Comparison of ENCODE assay signal across 8 cellular contexts in the genomic region with DNA sequence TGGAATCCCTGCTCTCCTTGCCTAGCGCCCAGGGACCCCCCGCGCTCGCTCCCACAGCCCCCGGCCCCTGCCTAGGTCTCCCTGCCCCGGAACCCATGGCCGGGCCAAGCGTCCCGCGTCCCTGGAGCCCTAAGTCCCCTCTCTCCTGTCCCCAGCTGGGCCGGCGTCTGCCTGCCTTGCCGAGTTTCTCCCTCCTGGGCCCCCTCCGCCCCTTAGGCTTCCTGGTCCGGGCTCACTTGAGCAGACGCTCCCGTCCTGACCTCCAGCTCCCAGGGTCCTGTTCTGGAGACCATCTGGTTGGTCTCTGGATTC. TPM values are rescaled to one million over a fixed set of nuclear protein-coding genes. Genes with fewer than 3 reads are reported as not detected.
A peak's percentile ranks its signal among the peaks of the same experiment; 100 is the strongest.
DNase-seq lines count a peak whose midpoint lies in the region; ATAC-seq and TF ChIP-seq lines count a peak whose summit lies in the region.

No MANE protein-coding gene starts in this region.

- no peaks in the 10 kb centered on the region for H3K9me3 Mint-ChIP-seq in stimulated activated naive CD8-positive, alpha-beta T cell treated with anti-CD3 and anti-CD28 coated beads, Interleukin-15, Interleukin-2, amounts not matched to agents 100 ng/mL and 50 ng/mL, for 24 hours
- H3K9me3 Mint-ChIP-seq in WTC11, result no peaks in the 10 kb centered on the region
- no peaks in the 10 kb centered on the region for H3K9me3 Mint-ChIP-seq in stimulated activated naive CD8-positive, alpha-beta T cell treated with anti-CD3 and anti-CD28 coated beads, Interleukin-15, amount 100 ng/mL, for 72 hours

- peak overlapping the region; percentile 96 for H3K4me3 Mint-ChIP-seq in stimulated activated naive CD8-positive, alpha-beta T cell treated with anti-CD3 and anti-CD28 coated beads, Interleukin-15, Interleukin-2, amounts not matched to agents 100 ng/mL and 50 ng/mL, for 24 hours
- peak overlapping the region; percentile 89 for H3K4me3 Mint-ChIP-seq in WTC11
- peak overlapping the region; percentile 96 to 97 for H3K4me3 Mint-ChIP-seq in stimulated activated naive CD8-positive, alpha-beta T cell treated with anti-CD3 and anti-CD28 coated beads, Interleukin-15, amount 100 ng/mL, for 72 hours

- peaks cover 22% of the 10 kb centered on the region for H3K36me3 Mint-ChIP-seq in stimulated activated naive CD8-positive, alpha-beta T cell treated with anti-CD3 and anti-CD28 coated beads, Interleukin-15, Interleukin-2, amounts not matched to agents 100 ng/mL and 50 ng/mL, for 24 hours (ENCODE audit: low read depth)
- H3K36me3 Mint-ChIP-seq in WTC11, result 0 out of 2 replicates have a peak, but pooled peaks cover 2% of the 10 kb centered on the region

- H3K9me3 ChIP-seq in iPS-15b (ENCODE audit: control insufficient read depth, insufficient read depth, low read length), result no peaks in the 10 kb centered on the region

- H3K4me1 Mint-ChIP-seq in stimulated activated naive CD8-positive, alpha-beta T cell treated with anti-CD3 and anti-CD28 coated beads, Interleukin-15, Interleukin-2, amounts not matched to agents 100 ng/mL and 50 ng/mL, for 24 hours (ENCODE audit: low read depth), result peaks cover 67% of the 10 kb centered on the region
- H3K4me1 Mint-ChIP-seq in WTC11, result peaks cover 20% of the 10 kb centered on the region
- peaks cover 73% of the 10 kb centered on the region for H3K4me1 Mint-ChIP-seq in stimulated activated naive CD8-positive, alpha-beta T cell treated with anti-CD3 and anti-CD28 coated beads, Interleukin-15, amount 100 ng/mL, for 72 hours

- no peaks in the 10 kb centered on the region for H3K27me3 Mint-ChIP-seq in stimulated activated naive CD8-positive, alpha-beta T cell treated with anti-CD3 and anti-CD28 coated beads, Interleukin-15, Interleukin-2, amounts not matched to agents 100 ng/mL and 50 ng/mL, for 24 hours
- no peaks in the 10 kb centered on the region for H3K27me3 Mint-ChIP-seq in WTC11 (ENCODE audit: low read depth)
- H3K27me3 Mint-ChIP-seq in stimulated activated naive CD8-positive, alpha-beta T cell treated with anti-CD3 and anti-CD28 coated beads, Interleukin-15, amount 100 ng/mL, for 72 hours, result no peaks in the 10 kb centered on the region

- H3K27me3 ChIP-seq in iPS-15b (ENCODE audit: control insufficient read depth, insufficient read depth, low read length), result no peaks in the 10 kb centered on the region

- TF ChIP-seq CTCF in WTC11 (IDR thresholded peaks at IDR 0.05), result no peak

- no peak for ATAC-seq in stimulated activated naive CD8-positive, alpha-beta T cell treated with anti-CD3 and anti-CD28 coated beads, Interleukin-15, Interleukin-2, amounts not matched to agents 100 U/mL and 50 U/mL, for 24 hours
- ATAC-seq in WTC11, result no peak
- no peak for ATAC-seq in stimulated activated naive CD8-positive, alpha-beta T cell treated with anti-CD3 and anti-CD28 coated beads, Interleukin-15, amount 100 ng/mL, for 72 hours
- no peak for ATAC-seq in GM18502 (IDR thresholded peaks at IDR 0.05; ENCODE audit: poor library complexity, unreplicated experiment)
- no peak for ATAC-seq in GM18858 (IDR thresholded peaks at IDR 0.05; ENCODE audit: unreplicated experiment)

- H3K9ac ChIP-seq in iPS-15b (ENCODE audit: low read depth, low read length), result peak overlapping the region; percentile 85

- CTCF ChIA-PET in WTC11 (lab: Charles Lee), result interaction anchor here (0.9 to 2.3 kb wide), 3 partner anchors 57 to 235 kb away, joined by 3 to 7 read pairs (median 3); no protein-coding TSS in a partner anchor

- peak overlapping the region; percentile 87 for H3K4me3 ChIP-seq in iPS-15b (ENCODE audit: low read depth, low read length)

- peaks cover 18% of the 10 kb centered on the region for H3K36me3 ChIP-seq in iPS-15b (ENCODE audit: control insufficient read depth, insufficient read depth, low read length)

- H3K27ac Mint-ChIP-seq in stimulated activated naive CD8-positive, alpha-beta T cell treated with anti-CD3 and anti-CD28 coated beads, Interleukin-15, Interleukin-2, amounts not matched to agents 100 ng/mL and 50 ng/mL, for 24 hours, result peak overlapping the region; percentile 87
- peak overlapping the region; percentile 79 for H3K27ac Mint-ChIP-seq in WTC11
- H3K27ac Mint-ChIP-seq in stimulated activated naive CD8-positive, alpha-beta T cell treated with anti-CD3 and anti-CD28 coated beads, Interleukin-15, amount 100 ng/mL, for 72 hours, result peak overlapping the region; percentile 74 to 97

- peaks cover 3% of the 10 kb centered on the region for H3K4me1 ChIP-seq in iPS-15b (ENCODE audit: control insufficient read depth, insufficient read depth, low read length)

- POLR2A ChIA-PET in WTC11 (lab: Charles Lee), result no interaction called here

- no peak for DNase-seq in stimulated activated naive CD8-positive, alpha-beta T cell treated with anti-CD3 and anti-CD28 coated beads, Interleukin-15, Interleukin-2, amounts not matched to agents 100 U/mL and 50 U/mL, for 24 hours
- DNase-seq in WTC11 (ENCODE audit: low spot score) (no peak), C1 segment of cervical spinal cord (lab: John Stamatoyannopoulos, UW) (no peak)
- peak in 1 of 2 donors; percentile 39 for DNase-seq in stimulated activated naive CD8-positive, alpha-beta T cell treated with anti-CD3 and anti-CD28 coated beads, Interleukin-15, amount 100 ng/mL, for 72 hours

TF ChIP-seq in WTC11, 78 proteins besides CTCF, POLR2A, EP300 and RAD21:
- TF ChIP-seq TEAD4 (CRISPR knock-in tag; IDR thresholded peaks at IDR 0.05), result no peak
- TF ChIP-seq NR3C1 (CRISPR knock-in tag; conservative IDR thresholded peaks at IDR 0.05; ENCODE audit: low read depth), result no peak
- TF ChIP-seq, protein P1, sequence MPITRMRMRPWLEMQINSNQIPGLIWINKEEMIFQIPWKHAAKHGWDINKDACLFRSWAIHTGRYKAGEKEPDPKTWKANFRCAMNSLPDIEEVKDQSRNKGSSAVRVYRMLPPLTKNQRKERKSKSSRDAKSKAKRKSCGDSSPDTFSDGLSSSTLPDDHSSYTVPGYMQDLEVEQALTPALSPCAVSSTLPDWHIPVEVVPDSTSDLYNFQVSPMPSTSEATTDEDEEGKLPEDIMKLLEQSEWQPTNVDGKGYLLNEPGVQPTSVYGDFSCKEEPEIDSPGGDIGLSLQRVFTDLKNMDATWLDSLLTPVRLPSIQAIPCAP (CRISPR knock-in tag; IDR thresholded peaks at IDR 0.05), result no peak

RNA-seq across cellular contexts. Expression of a gene that starts 0.6 kb away (rescaled TPM):
- 99.9 to 113 TPM (median 105 TPM) in 3 replicates for total RNA-seq in WTC11 (2021)

RNA-seq across cellular contexts. Expression of a gene that starts 7.8 kb away (rescaled TPM):
- total RNA-seq in WTC11 (2021), result 0.27 to 0.37 TPM (median 0.28 TPM) in 3 replicates

RNA-seq across cellular contexts. Expression of a gene that starts 38.1 kb away (rescaled TPM):
- 7.7 to 10.6 TPM (median 9.0 TPM) in 3 replicates for total RNA-seq in WTC11 (2021)

RNA-seq across cellular contexts. Expression of a gene that starts 50.5 kb away (rescaled TPM):
- 0.22 to 0.44 TPM (median 0.37 TPM) in 3 replicates for total RNA-seq in WTC11 (2021)
